In genomic region chr14:71491925-71492324, GRCh38 we compare ENCODE assay signal across 17 cellular contexts.
DNase-seq lines count a peak whose midpoint lies in the region; ATAC-seq, FAIRE-seq and TF ChIP-seq lines count a peak whose summit lies in the region.
"Had no signal": no experiment of that assay in that cellular context is flagged by ENCODE, and none has a peak within 500 bp of the region (broad histone marks: within the 10 kb centered on the region; RNA-seq: fewer than 3 reads in every experiment).

No MANE protein-coding gene starts in this region.

- H3K4me3 ChIP-seq in body of pancreas (no peak overlapping the region), sigmoid colon (no peak overlapping the region), SJCRH30 (no peak overlapping the region)
- H3K4me3 ChIP-seq: Peyer's patch had no signal

- DNase-seq in HTR-8/SVneo (ENCODE audit: insufficient read length, low spot score) (no peak), body of pancreas (peak; percentile 19 to 49 (median 30)), sigmoid colon (no peak), NCI-H526 treated with DMSO at 0.1 percent for 48 hours (lab: John Stamatoyannopoulos, UW) (no peak), RCC 7860 (ENCODE audit: low spot score) (no peak), glutamatergic neuron (no peak), SJCRH30 (no peak)
- DNase-seq: left cardiac atrium; NCI-H187 treated with DMSO at 0.1 percent for 48 hours; NCI-H524 treated with DMSO at 0.1 percent for 48 hours; Peyer's patch; stimulated activated CD4-positive, alpha-beta T cell treated with anti-CD3 and anti-CD28 coated beads, Interleukin-4, amount 100 ng/mL, for 24 hours had no signal

- H3K27me3 ChIP-seq in body of pancreas: no peaks in the 10 kb centered on the region
- no peaks in the 10 kb centered on the region for H3K27me3 ChIP-seq in layer of hippocampus (ENCODE audit: control insufficient read depth, insufficient read depth, low read length)
- H3K27me3 ChIP-seq in sigmoid colon: no peaks in the 10 kb centered on the region
- H3K27me3 ChIP-seq in SJCRH30: no peaks in the 10 kb centered on the region
- H3K27me3 ChIP-seq: Peyer's patch had no signal

- intact Hi-C loops in body of pancreas (cut with DNase I) (no loop called here), sigmoid colon (cut with DNase I) (no loop called here)

- FAIRE-seq in HTR-8/SVneo (lab: Jason Lieb, UNC): peak; percentile 87
- no peak for FAIRE-seq in RCC 7860 (lab: Jason Lieb, UNC)

- ATAC-seq in body of pancreas: peak; percentile 58
- ATAC-seq: activated CD4-positive, CD25-positive, alpha-beta regulatory T cell treated with anti-CD3 and anti-CD28 coated beads, Interleukin-2, amount 50 U/mL, for 24 hours; activated naive CD4-positive, alpha-beta T cell treated with anti-CD3 and anti-CD28 coated beads, Interleukin-2, amount 50 U/mL, for 72 hours; left cardiac atrium had no signal

- TF ChIP-seq CTCF in body of pancreas (IDR thresholded peaks at IDR 0.05) (no peak), sigmoid colon (IDR thresholded peaks at IDR 0.05) (no peak), glutamatergic neuron (IDR thresholded peaks at IDR 0.05; ENCODE audit: partially characterized antibody, unreplicated experiment) (no peak)

- H3K4me1 ChIP-seq in body of pancreas (peaks cover 10% of the 10 kb centered on the region), sigmoid colon (peaks cover 0 to 47% (median 33%) of the 10 kb centered on the region in 4 donors), SJCRH30 (no peaks in the 10 kb centered on the region)

- H3K36me3 ChIP-seq in body of pancreas (replicated peaks in 1 of 2; ENCODE audit: insufficient read depth in 1 of 2, low read depth in 2 of 2): no peaks in the 10 kb centered on the region
- no peaks in the 10 kb centered on the region for H3K36me3 ChIP-seq in sigmoid colon
- no peaks in the 10 kb centered on the region for H3K36me3 ChIP-seq in SJCRH30
- H3K36me3 ChIP-seq: Peyer's patch had no signal

- no peaks in the 10 kb centered on the region for H3K36me3 Mint-ChIP-seq in glutamatergic neuron (ENCODE audit: unreplicated experiment)

- H3K4me1 Mint-ChIP-seq in glutamatergic neuron (ENCODE audit: low read depth, unreplicated experiment): peaks cover 3% of the 10 kb centered on the region

- H3K27ac Mint-ChIP-seq in glutamatergic neuron (ENCODE audit: unreplicated experiment): no peak overlapping the region
- H3K27ac Mint-ChIP-seq: B cell had no signal

- TF ChIP-seq POLR2A in body of pancreas (IDR thresholded peaks at IDR 0.05) (no peak), sigmoid colon (IDR thresholded peaks at IDR 0.05) (no peak)

- no peaks in the 10 kb centered on the region for H3K27me3 Mint-ChIP-seq in glutamatergic neuron (ENCODE audit: unreplicated experiment)
- H3K27me3 Mint-ChIP-seq: B cell; central memory CD8-positive, alpha-beta T cell had no signal

- H3K9me3 Mint-ChIP-seq in glutamatergic neuron (ENCODE audit: unreplicated experiment): no peaks in the 10 kb centered on the region
- H3K9me3 Mint-ChIP-seq: central memory CD8-positive, alpha-beta T cell had no signal

- H3K27ac ChIP-seq in body of pancreas (peak overlapping the region in 3 of 4 donors; percentile 1 to 36 (median 5)), layer of hippocampus (ENCODE audit: low read depth, low read length) (peak overlapping the region; percentile 24), sigmoid colon (peak overlapping the region in 3 of 4 donors; percentile 64 to 69 (median 67)), SJCRH30 (no peak overlapping the region)
- H3K27ac ChIP-seq: Peyer's patch had no signal

- H3K4me3 Mint-ChIP-seq in glutamatergic neuron (ENCODE audit: unreplicated experiment): no peak overlapping the region
- H3K4me3 Mint-ChIP-seq: B cell; central memory CD8-positive, alpha-beta T cell had no signal

- no peak for TF ChIP-seq EP300 in sigmoid colon (IDR thresholded peaks at IDR 0.05)

- whole genome bisulfite sequencing in body of pancreas, 2 donors: 41 to 51% methylated on average over 6 of the region's 6 CpGs
- WGBS in sigmoid colon, 2 donors: 88 to 91% methylated on average over 6 of the region's 6 CpGs

- H3K9me3 ChIP-seq in body of pancreas: no peaks in the 10 kb centered on the region
- H3K9me3 ChIP-seq in sigmoid colon: no peaks in the 10 kb centered on the region
- H3K9me3 ChIP-seq in SJCRH30 (replicated peaks): no peaks in the 10 kb centered on the region
- H3K9me3 ChIP-seq: Peyer's patch had no signal

Comparison
In these comparisons a context has a peak if more than half of its experiments do, and no peak if none do; other contexts are left out.
1. DNase-seq: peak in body of pancreas (4 of 4); none in HTR-8/SVneo (single experiment), sigmoid colon (single experiment), NCI-H526 treated with DMSO at 0.1 percent for 48 hours (single experiment), RCC 7860 (single experiment), glutamatergic neuron (single experiment) and SJCRH30 (0 of 2).